ENCODE assay signal across 9 cellular contexts in genomic region chr13:92355213-92355612, GRCh38.
DNase-seq lines count a peak whose midpoint lies in the region; ATAC-seq and TF ChIP-seq lines count a peak whose summit lies in the region.
"Had no signal": no experiment of that assay in that cellular context is flagged by ENCODE, and none has a peak within 500 bp of the region (broad histone marks: within the 10 kb centered on the region; RNA-seq: fewer than 3 reads in every experiment).

No MANE protein-coding gene starts in this region.

- H3K4me1 Mint-ChIP-seq in endothelial cell (ENCODE audit: unreplicated experiment): no peaks in the 10 kb centered on the region
- no peaks in the 10 kb centered on the region for H3K4me1 Mint-ChIP-seq in progenitor cell of endocrine pancreas (ENCODE audit: low read depth)
- H3K4me1 Mint-ChIP-seq: B cell had no signal

- DNase-seq in NCI-H345 (lab: John Stamatoyannopoulos, UW): peak; percentile 6
- no peak for DNase-seq in NCI-H345 treated with DMSO at 0.1 percent for 48 hours (lab: John Stamatoyannopoulos, UW; ENCODE audit: unreplicated experiment)
- peak; percentile 73 for DNase-seq in NCI-H69 (lab: John Stamatoyannopoulos, UW)
- DNase-seq in endothelial cell (ENCODE audit: low spot score): peak; percentile 18
- no peak for DNase-seq in progenitor cell of endocrine pancreas (ENCODE audit: low spot score, unreplicated experiment)
- DNase-seq in activated naive CD4-positive, alpha-beta T cell (lab: John Stamatoyannopoulos, UW): no peak

- no peak overlapping the region for H3K27ac Mint-ChIP-seq in endothelial cell (ENCODE audit: unreplicated experiment)
- H3K27ac Mint-ChIP-seq in progenitor cell of endocrine pancreas: no peak overlapping the region
- H3K27ac Mint-ChIP-seq: B cell had no signal

- H3K4me3 Mint-ChIP-seq in endothelial cell (ENCODE audit: unreplicated experiment) (no peak overlapping the region), progenitor cell of endocrine pancreas (ENCODE audit: low read depth) (no peak overlapping the region)
- H3K4me3 Mint-ChIP-seq: B cell had no signal

- ATAC-seq in GM21526 (IDR thresholded peaks at IDR 0.05; ENCODE audit: low FRiP score, unreplicated experiment): no peak
- no peak for ATAC-seq in HG03342 (IDR thresholded peaks at IDR 0.05; ENCODE audit: unreplicated experiment)

- H3K27me3 Mint-ChIP-seq in endothelial cell (ENCODE audit: unreplicated experiment) (no peaks in the 10 kb centered on the region), progenitor cell of endocrine pancreas (no peaks in the 10 kb centered on the region)
- H3K27me3 Mint-ChIP-seq: B cell had no signal

- TF ChIP-seq CTCF in endothelial cell (IDR thresholded peaks at IDR 0.05; ENCODE audit: unreplicated experiment) (no peak), progenitor cell of endocrine pancreas (IDR thresholded peaks at IDR 0.05; ENCODE audit: unreplicated experiment) (peak; percentile 25)

- H3K9me3 Mint-ChIP-seq in endothelial cell (ENCODE audit: unreplicated experiment): peaks cover 11% of the 10 kb centered on the region
- H3K9me3 Mint-ChIP-seq in progenitor cell of endocrine pancreas (ENCODE audit: low read depth): peaks cover 14% of the 10 kb centered on the region

- peaks cover 4% of the 10 kb centered on the region for H3K36me3 Mint-ChIP-seq in endothelial cell (ENCODE audit: low read depth, unreplicated experiment)
- peaks cover 2% of the 10 kb centered on the region for H3K36me3 Mint-ChIP-seq in progenitor cell of endocrine pancreas (ENCODE audit: insufficient read depth)

Comparison
In these comparisons a context has a peak if more than half of its experiments do, and no peak if none do; other contexts are left out.
1. DNase-seq: peak in NCI-H345 (single experiment), NCI-H69 (single experiment) and endothelial cell (single experiment); none in NCI-H345 treated with DMSO at 0.1 percent for 48 hours (single experiment), progenitor cell of endocrine pancreas (single experiment) and activated naive CD4-positive, alpha-beta T cell (0 of 4).